9 cellular contexts compared by ENCODE assay signal in genomic region chrX:42378857-42379256, GRCh38.
"Had no signal": no experiment of that assay in that cellular context is flagged by ENCODE, and none has a peak within 500 bp of the region (broad histone marks: within the 10 kb centered on the region; RNA-seq: fewer than 3 reads in every experiment).

No MANE protein-coding gene starts in this region.

- DNase-seq: GM23248, GOT3, H7, HFFc6, KBM-7 had no signal

- H3K4me1 ChIP-seq: HAP-1 had no signal

- FAIRE-seq: HepG2 had no signal

- H3K9me3 ChIP-seq: HAP-1 had no signal

- H3K27ac ChIP-seq: GM23248, HL-60 had no signal

- ATAC-seq: HCT116, HepG2 had no signal

- H3K36me3 ChIP-seq: HAP-1 had no signal

- H3K4me3 ChIP-seq: GM23248, HAP-1 had no signal
